ENCODE assay signal across 20 cellular contexts in genomic region chr15:94177112-94177511, GRCh38. TPM values are rescaled to one million over a fixed set of nuclear protein-coding genes. Genes with fewer than 3 reads are reported as not detected.
A peak's percentile ranks its signal among the peaks of the same experiment; 100 is the strongest.
DNase-seq lines count a peak whose midpoint lies in the region; ATAC-seq and TF ChIP-seq lines count a peak whose summit lies in the region.
"Had no signal": no experiment of that assay in that cellular context is flagged by ENCODE, and none has a peak within 500 bp of the region (broad histone marks: within the 10 kb centered on the region; RNA-seq: fewer than 3 reads in every experiment).

No MANE protein-coding gene starts in this region.

- CTCF ChIA-PET in MCF 10A (lab: Yijun Ruan, JAX) (interaction anchor here (1.0 kb wide), 1 partner anchor 11 kb away, joined by 3 read pairs; no protein-coding TSS in a partner anchor), RWPE1 (lab: Yijun Ruan, JAX) (interaction anchor here (0.9 kb wide), 1 partner anchor 13 kb away, joined by 3 read pairs; no protein-coding TSS in a partner anchor)

- H3K36me3 Mint-ChIP-seq in MCF 10A (ENCODE audit: insufficient read depth, unreplicated experiment) = no peaks in the 10 kb centered on the region
- no peaks in the 10 kb centered on the region for H3K36me3 Mint-ChIP-seq in stimulated activated effector memory CD8-positive, alpha-beta T cell treated with anti-CD3 and anti-CD28 coated beads, Interleukin-12 subunit alpha, Interleukin-12 subunit beta, amount 100 ng/mL, for 72 hours
- H3K36me3 Mint-ChIP-seq: activated CD4-positive, alpha-beta memory T cell treated with anti-CD3 and anti-CD28 coated beads for 36 hours had no signal

- H3K27ac Mint-ChIP-seq in MCF 10A (ENCODE audit: low read depth, unreplicated experiment) = no peak overlapping the region
- no peak overlapping the region for H3K27ac Mint-ChIP-seq in stimulated activated effector memory CD8-positive, alpha-beta T cell treated with anti-CD3 and anti-CD28 coated beads, Interleukin-12 subunit alpha, Interleukin-12 subunit beta, amount 100 ng/mL, for 72 hours
- H3K27ac Mint-ChIP-seq: activated CD4-positive, alpha-beta memory T cell treated with anti-CD3 and anti-CD28 coated beads for 36 hours; B cell; endodermal cell had no signal

- peaks cover 8% of the 10 kb centered on the region for H3K4me1 Mint-ChIP-seq in MCF 10A (ENCODE audit: insufficient read depth, unreplicated experiment)
- H3K4me1 Mint-ChIP-seq in stimulated activated effector memory CD8-positive, alpha-beta T cell treated with anti-CD3 and anti-CD28 coated beads, Interleukin-12 subunit alpha, Interleukin-12 subunit beta, amount 100 ng/mL, for 72 hours = peaks cover 25% of the 10 kb centered on the region
- H3K4me1 Mint-ChIP-seq: endodermal cell had no signal

- intact Hi-C loops in MCF 10A (cut with micrococcal nuclease) = no loop called here
- intact Hi-C loops in breast epithelium (cut with DNase I; ENCODE audit: low total_unique reads) = no loop called here

- WGBS in upper lobe of left lung, 2 donors = 78 to 79% methylated on average over 4 of the region's 4 CpGs

- peak; percentile 29 for ATAC-seq in stimulated activated effector memory CD8-positive, alpha-beta T cell treated with anti-CD3 and anti-CD28 coated beads, Interleukin-12 subunit alpha, Interleukin-12 subunit beta, amount 100 ng/mL, for 72 hours
- no peak for ATAC-seq in upper lobe of left lung (ENCODE audit: low FRiP score in 2 of 2)
- no peak for ATAC-seq in HG03280 (IDR thresholded peaks at IDR 0.05; ENCODE audit: unreplicated experiment)

- TF ChIP-seq POLR2A in breast epithelium (IDR thresholded peaks at IDR 0.05) = no peak
- TF ChIP-seq POLR2A in upper lobe of left lung (IDR thresholded peaks at IDR 0.05) = no peak

- POLR2A ChIA-PET in MCF 10A (lab: Yijun Ruan, JAX) = no interaction called here
- POLR2A ChIA-PET in RWPE1 (lab: Yijun Ruan, JAX; ENCODE audit: low non-redundant PET) = no interaction called here

- no peak overlapping the region for H3K4me3 ChIP-seq in breast epithelium
- no peak overlapping the region for H3K4me3 ChIP-seq in upper lobe of left lung

- BruUV-seq in MCF 10A (replicated peaks; lab: Mats Ljungman, UMichigan) = no TSS peak

- no peak for TF ChIP-seq EP300 in upper lobe of left lung (IDR thresholded peaks at IDR 0.05)

- DNase-seq in MCF 10A (ENCODE audit: unreplicated experiment) (peak; percentile 11), breast epithelium (ENCODE audit: low spot score in 2 of 2) (no peak), RWPE1 (ENCODE audit: low spot score) (peak; percentile 14), epithelial cell of prostate (ENCODE audit: low read depth, low spot score) (peak; percentile 45), upper lobe of left lung (no peak), putamen (ENCODE audit: low spot score) (no peak)
- DNase-seq in stimulated activated effector memory CD8-positive, alpha-beta T cell treated with anti-CD3 and anti-CD28 coated beads, Interleukin-12 subunit alpha, Interleukin-12 subunit beta, amount 100 ng/mL, for 72 hours (ENCODE audit: low spot score in 2 of 2) = no peak
- DNase-seq: activated CD4-positive, alpha-beta memory T cell treated with anti-CD3 and anti-CD28 coated beads for 36 hours; activated gamma-delta T cell; caudate nucleus; DMS53; endodermal cell; head of caudate nucleus; kidney; NCI-H2029 treated with DMSO at 0.1 percent for 48 hours; posterior cingulate gyrus; SHP77; T-helper 9 cell had no signal

- H3K4me3 Mint-ChIP-seq in MCF 10A (ENCODE audit: unreplicated experiment) = no peak overlapping the region
- H3K4me3 Mint-ChIP-seq in stimulated activated effector memory CD8-positive, alpha-beta T cell treated with anti-CD3 and anti-CD28 coated beads, Interleukin-12 subunit alpha, Interleukin-12 subunit beta, amount 100 ng/mL, for 72 hours = no peak overlapping the region
- H3K4me3 Mint-ChIP-seq: activated CD4-positive, alpha-beta memory T cell treated with anti-CD3 and anti-CD28 coated beads for 36 hours; B cell; endodermal cell had no signal

- TF ChIP-seq CTCF in MCF 10A (IDR thresholded peaks at IDR 0.05; ENCODE audit: unreplicated experiment) (no peak), breast epithelium (IDR thresholded peaks at IDR 0.05) (no peak), RWPE1 (conservative IDR thresholded peaks at IDR 0.05; ENCODE audit: low read depth) (no peak), upper lobe of left lung (IDR thresholded peaks at IDR 0.05) (no peak)

- no peaks in the 10 kb centered on the region for H3K4me1 ChIP-seq in breast epithelium
- H3K4me1 ChIP-seq in upper lobe of left lung = no peaks in the 10 kb centered on the region

- H3K9me3 ChIP-seq in breast epithelium = peaks cover 0 to 5% of the 10 kb centered on the region in 2 donors
- H3K9me3 ChIP-seq in upper lobe of left lung = no peaks in the 10 kb centered on the region

- H3K36me3 ChIP-seq in breast epithelium = no peaks in the 10 kb centered on the region
- H3K36me3 ChIP-seq in upper lobe of left lung = no peaks in the 10 kb centered on the region

- H3K9me3 Mint-ChIP-seq in MCF 10A (ENCODE audit: unreplicated experiment) = peaks cover 15% of the 10 kb centered on the region
- peaks cover 8% of the 10 kb centered on the region for H3K9me3 Mint-ChIP-seq in stimulated activated effector memory CD8-positive, alpha-beta T cell treated with anti-CD3 and anti-CD28 coated beads, Interleukin-12 subunit alpha, Interleukin-12 subunit beta, amount 100 ng/mL, for 72 hours

- no peaks in the 10 kb centered on the region for H3K27me3 ChIP-seq in breast epithelium
- H3K27me3 ChIP-seq in upper lobe of left lung = no peaks in the 10 kb centered on the region

- H3K27me3 Mint-ChIP-seq in MCF 10A (ENCODE audit: insufficient read depth, unreplicated experiment) = no peaks in the 10 kb centered on the region

- H3K27ac ChIP-seq in breast epithelium = no peak overlapping the region
- H3K27ac ChIP-seq in RWPE1 = no peak overlapping the region
- no peak overlapping the region for H3K27ac ChIP-seq in epithelial cell of prostate
- H3K27ac ChIP-seq in upper lobe of left lung = no peak overlapping the region

RNA-seq across cellular contexts. Expression of gene MCTP2, which starts 54.2 kb away (rescaled TPM):
- total RNA-seq in MCF 10A (2022) (20.5 and 25.7 TPM in 2 replicates), breast epithelium (10 to 100 TPM in 2 of 3 donors, 1 to 10 TPM in 1; 6.4 to 46.2 (median 25.9) TPM), upper lobe of left lung (10 to 100 TPM; 33.4 to 64.8 (median 48.5) TPM)

Comparison
In these comparisons a context has a peak if more than half of its experiments do, and no peak if none do; other contexts are left out.
1. DNase-seq: peak in MCF 10A (single experiment), RWPE1 (single experiment) and epithelial cell of prostate (single experiment); none in breast epithelium (0 of 2), stimulated activated effector memory CD8-positive, alpha-beta T cell treated with anti-CD3 and anti-CD28 coated beads, Interleukin-12 subunit alpha, Interleukin-12 subunit beta, amount 100 ng/mL, for 72 hours (0 of 2), upper lobe of left lung (0 of 2) and putamen (single experiment).